1 cellular context compared by ENCODE assay signal in the genomic region with DNA sequence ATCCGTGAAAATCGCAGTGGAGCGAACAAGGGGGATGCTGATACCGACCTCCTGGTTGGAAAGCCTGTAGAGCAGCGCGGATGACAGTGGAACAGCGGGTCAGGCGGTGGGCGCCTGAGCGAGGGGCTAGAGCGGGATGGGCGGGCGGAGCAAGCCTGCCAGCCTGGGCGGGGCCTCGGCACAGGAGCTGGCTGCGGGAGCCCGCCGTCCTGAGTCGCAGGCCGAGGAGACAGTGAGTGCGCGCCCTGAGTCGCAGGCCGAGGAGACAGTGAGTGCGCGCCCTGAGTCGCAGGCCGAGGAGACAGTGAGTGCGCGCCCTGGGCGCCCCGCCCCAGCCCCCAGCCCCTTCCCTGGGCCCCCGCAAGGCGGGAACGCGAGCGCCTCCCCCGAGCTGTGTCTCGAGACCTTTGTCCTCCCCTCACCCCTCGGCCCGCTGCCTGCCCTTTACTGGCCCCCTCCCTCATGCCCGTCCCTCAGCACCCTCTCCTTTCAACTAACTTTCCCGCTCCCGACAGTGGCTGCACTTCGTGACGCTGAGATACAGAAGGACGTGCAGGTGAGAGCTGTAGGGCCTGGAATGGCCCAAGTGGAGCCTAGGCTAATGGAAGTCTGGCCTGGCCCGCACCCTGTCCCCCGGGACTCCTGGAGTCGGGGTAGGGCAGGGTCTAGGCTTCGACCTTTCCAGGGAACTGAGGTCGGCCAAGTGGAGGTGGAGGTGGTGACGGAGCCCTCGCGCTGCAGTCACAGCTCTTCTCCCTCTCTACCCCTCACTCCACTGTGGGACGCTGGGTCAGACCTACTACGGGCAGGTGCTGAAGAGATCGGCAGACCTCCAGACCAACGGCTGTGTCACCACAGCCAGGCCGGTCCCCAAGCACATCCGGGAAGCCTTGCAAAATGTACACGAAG.
TF ChIP-seq lines count a peak whose summit lies in the region.

A gene with protein sequence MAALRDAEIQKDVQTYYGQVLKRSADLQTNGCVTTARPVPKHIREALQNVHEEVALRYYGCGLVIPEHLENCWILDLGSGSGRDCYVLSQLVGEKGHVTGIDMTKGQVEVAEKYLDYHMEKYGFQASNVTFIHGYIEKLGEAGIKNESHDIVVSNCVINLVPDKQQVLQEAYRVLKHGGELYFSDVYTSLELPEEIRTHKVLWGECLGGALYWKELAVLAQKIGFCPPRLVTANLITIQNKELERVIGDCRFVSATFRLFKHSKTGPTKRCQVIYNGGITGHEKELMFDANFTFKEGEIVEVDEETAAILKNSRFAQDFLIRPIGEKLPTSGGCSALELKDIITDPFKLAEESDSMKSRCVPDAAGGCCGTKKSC (plus strand): TSS at position 181 of the 909 bp plus-strand sequence. CDS start 123 bp downstream, at position 304.

TF ChIP-seq in SK-N-SH treated with all-trans-retinoic acid at 6 μM for 48 hours, 23 proteins besides CTCF, POLR2A, EP300 and RAD21 (continued from another document):
- TF ChIP-seq, protein P1, sequence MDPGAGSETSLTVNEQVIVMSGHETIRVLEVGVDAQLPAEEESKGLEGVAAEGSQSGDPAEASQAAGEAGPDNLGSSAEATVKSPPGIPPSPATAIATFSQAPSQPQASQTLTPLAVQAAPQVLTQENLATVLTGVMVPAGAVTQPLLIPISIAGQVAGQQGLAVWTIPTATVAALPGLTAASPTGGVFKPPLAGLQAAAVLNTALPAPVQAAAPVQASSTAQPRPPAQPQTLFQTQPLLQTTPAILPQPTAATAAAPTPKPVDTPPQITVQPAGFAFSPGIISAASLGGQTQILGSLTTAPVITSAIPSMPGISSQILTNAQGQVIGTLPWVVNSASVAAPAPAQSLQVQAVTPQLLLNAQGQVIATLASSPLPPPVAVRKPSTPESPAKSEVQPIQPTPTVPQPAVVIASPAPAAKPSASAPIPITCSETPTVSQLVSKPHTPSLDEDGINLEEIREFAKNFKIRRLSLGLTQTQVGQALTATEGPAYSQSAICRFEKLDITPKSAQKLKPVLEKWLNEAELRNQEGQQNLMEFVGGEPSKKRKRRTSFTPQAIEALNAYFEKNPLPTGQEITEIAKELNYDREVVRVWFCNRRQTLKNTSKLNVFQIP (CRISPR knock-in tag; IDR thresholded peaks at IDR 0.05; ENCODE audit: borderline replicate concordance, low read depth), result no peak
